ENCODE assay signal across 9 cellular contexts in genomic region chr6:43669050-43669921, GRCh38. TPM values are rescaled to one million over a fixed set of nuclear protein-coding genes. Genes with fewer than 3 reads are reported as not detected.
DNase-seq lines count a peak whose midpoint lies in the region; ATAC-seq, FAIRE-seq and TF ChIP-seq lines count a peak whose summit lies in the region.
"Had no signal": no experiment of that assay in that cellular context is flagged by ENCODE, and none has a peak within 500 bp of the region (broad histone marks: within the 10 kb centered on the region; RNA-seq: fewer than 3 reads in every experiment).

No MANE protein-coding gene starts in this region.

- H3K9me3 ChIP-seq in K562 (replicated peaks; ENCODE audit: control insufficient read depth, insufficient read depth, low read depth, low read length) (no peaks in the 10 kb centered on the region), left lung (no peaks in the 10 kb centered on the region), testis (no peaks in the 10 kb centered on the region)

- no peaks in the 10 kb centered on the region for H3K79me2 ChIP-seq in K562 (ENCODE audit: control insufficient read depth, insufficient read depth, low read length)

- H3K4me1 ChIP-seq in K562 (replicated peaks in 1 of 2; ENCODE audit: control insufficient read depth in 2 of 2, insufficient read depth in 2 of 2, low read length in 2 of 2) = peaks cover 40 to 42% of the 10 kb centered on the region in 2 experiments
- peaks cover 27 to 38% of the 10 kb centered on the region in 2 donors for H3K4me1 ChIP-seq in left lung
- peaks cover 36% of the 10 kb centered on the region for H3K4me1 ChIP-seq in testis

- no peaks in the 10 kb centered on the region; a peak in 1 of 5 replicates for H3K27me3 ChIP-seq in K562 (ENCODE audit: control insufficient read depth in 2 of 2, insufficient read depth in 2 of 2, low read length in 2 of 2)
- H3K27me3 ChIP-seq in left lung = no peaks in the 10 kb centered on the region
- H3K27me3 ChIP-seq in testis = no peaks in the 10 kb centered on the region

- peak overlapping the region in 1 of 2 experiments; percentile 83; a peak in 2 of 4 replicates for H3K9ac ChIP-seq in K562 (ENCODE audit: insufficient read depth in 1 of 2, low read depth in 2 of 2, low read length in 2 of 2)

- CTCF ChIA-PET in K562 (lab: Yijun Ruan, JAX; ENCODE audit: low intra/inter-chr PET ratio) = interaction anchor here (0.7 to 3.0 kb wide), 3 partner anchors 100 to 410 kb away, joined by 3 to 19 read pairs (median 11); partner anchors contain the start of gene VEGFA

- 49% methylated on average over 15 of the region's 15 CpGs for WGBS in K562 (ENCODE audit: insufficient coverage, low coverage, missing lambda C conversion rate)
- WGBS in testis, 2 donors = 29 to 79% methylated on average over 9 to 13 of the region's 15 CpGs

- peak overlapping the region; percentile 6; the same call in 1 of the 2 replicates for H3K4me2 ChIP-seq in K562 (ENCODE audit: insufficient read depth, low read length)

- no peaks in the 10 kb centered on the region; the same call in 1 of the 2 replicates for H4K20me1 ChIP-seq in K562 (replicated peaks; ENCODE audit: control insufficient read depth, insufficient read depth, low read length)

- no peak for TF ChIP-seq EP300 in K562 (IDR thresholded peaks at IDR 0.05; ENCODE audit: low read length)

- no peak; a peak in 1 of 6 replicates for TF ChIP-seq CTCF in K562 (IDR thresholded peaks at IDR 0.05 in 2 of 3, conservative IDR thresholded peaks at IDR 0.05 in 1 of 3; ENCODE audit: insufficient read depth in 2 of 3, low read depth in 1 of 3, low read length in 3 of 3)
- no peak for TF ChIP-seq CTCF in left lung (IDR thresholded peaks at IDR 0.05)
- no peak for TF ChIP-seq CTCF in testis (IDR thresholded peaks at IDR 0.05)

- no peak for FAIRE-seq in K562 (lab: Jason Lieb, UNC)
- FAIRE-seq: A204.1 had no signal

- H3K27ac ChIP-seq in K562 (ENCODE audit: extremely low read depth, low read depth, low read length) = peak overlapping the region; percentile 58; the same call in 2 of the 3 replicates
- H3K27ac ChIP-seq in left lung = peak overlapping the region; percentile 23 to 63
- H3K27ac ChIP-seq in testis = peak overlapping the region in 1 of 2 donors; percentile 20

- H2AFZ ChIP-seq in K562 (ENCODE audit: low read depth, low read length) = no peak overlapping the region

- H3K9me1 ChIP-seq in K562 (ENCODE audit: control insufficient read depth, insufficient read depth, low read length) = peaks cover 12% of the 10 kb centered on the region

- no TSS peak for BruUV-seq in K562 (replicated peaks; lab: Mats Ljungman, UMichigan)

- TF ChIP-seq POLR2A in K562 (conservative IDR thresholded peaks at IDR 0.05) = peak; percentile 31
- TF ChIP-seq POLR2A in testis (IDR thresholded peaks at IDR 0.05) = no peak

- no peak for TF ChIP-seq RAD21 in K562 (CRISPR knock-in tag; conservative IDR thresholded peaks at IDR 0.05 in 1 of 2, IDR thresholded peaks at IDR 0.05 in 1 of 2)

- H3K36me3 ChIP-seq in K562 (ENCODE audit: control insufficient read depth, insufficient read depth, low read length) = peaks cover 39% of the 10 kb centered on the region
- H3K36me3 ChIP-seq in left lung = peaks cover 0 to 40% of the 10 kb centered on the region in 2 donors
- no peaks in the 10 kb centered on the region for H3K36me3 ChIP-seq in testis (ENCODE audit: low read depth, missing control alignments)

- no peak overlapping the region for H3K4me3 ChIP-seq in K562
- no peak overlapping the region for H3K4me3 ChIP-seq in left lung
- H3K4me3 ChIP-seq in testis = no peak overlapping the region

- POLR2A ChIA-PET in K562 (lab: Yijun Ruan, JAX) = interaction anchor here (0.5 to 6.0 kb wide), 24 partner anchors 8 to 586 kb away, joined by 3 to 32 read pairs (median 4); partner anchors contain the start of genes GTPBP2, MRPS18A, RSPH9 and VEGFA

- intact Hi-C loops in K562 (cut with micrococcal nuclease) (loop anchor here (5.0 to 10.0 kb wide), 4 partner anchors 42 to 283 kb away; partner anchors contain the start of genes GTPBP2 and VEGFA), left lung (cut with DNase I) (loop anchor here in 1 of 2 donors (5.0 kb wide), 2 partner anchors 103 to 408 kb away; partner anchors contain the start of gene VEGFA), testis (cut with DNase I; ENCODE audit: low total_unique reads) (loop anchor here (10.0 kb wide), 2 partner anchors 96 to 406 kb away; no protein-coding TSS in a partner anchor)

- ATAC-seq in K562 (peak; percentile 14), left lung (peak; percentile 27)

- DNase-seq in DMS 273 (lab: John Stamatoyannopoulos, UW; ENCODE audit: unreplicated experiment) (peak; percentile 45), DMS 273 treated with DMSO at 0.1 percent for 48 hours (lab: John Stamatoyannopoulos, UW) (no peak), K562 (ENCODE audit: extremely low read depth in 1 of 4, low spot score in 3 of 4) (peak in 1 of 4 experiments; percentile 40), left lung (no peak), testis (peak; percentile 72), DMS153 (lab: John Stamatoyannopoulos, UW) (no peak), HuH-7.5 (ENCODE audit: low spot score) (no peak)
- DNase-seq in activated CD4-positive, CD25-positive, alpha-beta regulatory T cell treated with anti-CD3 and anti-CD28 coated beads, Interleukin-2, amount 50 U/mL, for 72 hours = no peak

- in situ Hi-C loops in K562 (cut with MboI) = loop anchor here (5.0 kb wide), 2 partner anchors 103 to 408 kb away; partner anchors contain the start of gene VEGFA

RNA-seq across cellular contexts. Expression of gene MRPS18A, which starts 18.3 kb away (rescaled TPM):
- total RNA-seq in K562 (2011; cell fraction: chromatin; rRNA removed; ENCODE audit: low replicate concordance) = 30.9 and 95.8 TPM in 2 replicates
- 81.3 and 96.7 TPM in 2 replicates for total RNA-seq in K562 (2011; cell fraction: nucleolus; rRNA removed)
- total RNA-seq in K562 (2011; cell fraction: nucleoplasm; rRNA removed) = 48.8 and 57.7 TPM in 2 replicates
- total RNA-seq in K562 (2014; rRNA removed) (130 and 161 TPM in 2 replicates), K562 (2014; rRNA removed; fragmentation: Illumina TruSeq; extraction: Trizol) (63.9 and 87.5 TPM in 2 replicates), K562 (2015; rRNA removed; fragmentation: Illumina TruSeq; extraction: Trizol) (115 and 119 TPM in 2 replicates), K562 (2021) (102 and 104 TPM in 2 replicates), left lung (10 to 100 TPM; 27.0 to 32.5 TPM), testis (10 to 100 TPM; 37.5 to 48.6 TPM)
- polyA plus RNA-seq in K562 (2011; rRNA removed) (104 and 112 TPM in 2 replicates), K562 (2014; fragmentation: Illumina TruSeq; extraction: Trizol) (159 and 185 TPM in 2 replicates), K562 (2014; fragmentation: Nextera tagmentation; extraction: Ambion mirVana) (100 to 1,000 TPM; 204 to 243 TPM), K562 (2014; rRNA removed) (125 and 133 TPM in 2 replicates), testis (ENCODE audit: insufficient read depth, low read depth, low replicate concordance) (63.0 TPM)
- polyA plus RNA-seq in K562 (2011; cell fraction: cytosol; rRNA removed) = 155 and 252 TPM in 2 replicates
- 54.3 and 56.2 TPM in 2 replicates for polyA plus RNA-seq in K562 (2011; cell fraction: nucleus; rRNA removed)
- 113 and 127 TPM in 2 replicates for polyA plus RNA-seq in K562 (2012)
- polyA minus RNA-seq in K562 (2011; rRNA and poly(A)+ RNA removed) = 78.1 and 100 TPM in 2 replicates
- polyA minus RNA-seq in K562 (2011; cell fraction: cytosol; rRNA and poly(A)+ RNA removed) = 41.0 and 52.2 TPM in 2 replicates
- 41.9 and 47.8 TPM in 2 replicates for polyA minus RNA-seq in K562 (2011; cell fraction: nucleus; rRNA and poly(A)+ RNA removed)

RNA-seq across cellular contexts. Expression of gene RSPH9, which starts 24.4 kb away (rescaled TPM):
- 0.32 TPM in 1 of 2 replicates, not detected in the other for total RNA-seq in K562 (2011; cell fraction: chromatin; rRNA removed; ENCODE audit: low replicate concordance)
- total RNA-seq in K562 (2011; cell fraction: nucleolus; rRNA removed) = 0.17 TPM in 1 of 2 replicates, not detected in the other
- total RNA-seq in K562 (2011; cell fraction: nucleoplasm; rRNA removed) = 0.22 and 0.38 TPM in 2 replicates
- total RNA-seq in K562 (2014; rRNA removed) (0.05 TPM in 1 of 2 replicates, not detected in the other), K562 (2014; rRNA removed; fragmentation: Illumina TruSeq; extraction: Trizol) (not detected in 2 replicates), K562 (2015; rRNA removed; fragmentation: Illumina TruSeq; extraction: Trizol) (not detected in 2 replicates), K562 (2021) (not detected in 2 replicates), left lung (1 to 10 TPM in 1 of 2 donors, under 1 TPM in 1; 0.32 to 1.9 TPM), testis (1 to 10 TPM; 6.1 to 8.3 TPM)
- polyA plus RNA-seq in K562 (2011; rRNA removed) (0.04 TPM in 1 of 2 replicates, not detected in the other), K562 (2014; fragmentation: Illumina TruSeq; extraction: Trizol) (not detected in 2 replicates), K562 (2014; fragmentation: Nextera tagmentation; extraction: Ambion mirVana) (under 1 TPM; 0.39 to 0.60 TPM), K562 (2014; rRNA removed) (not detected in 2 replicates), testis (ENCODE audit: insufficient read depth, low read depth, low replicate concordance) (22.8 TPM)
- not detected in 2 replicates for polyA plus RNA-seq in K562 (2011; cell fraction: cytosol; rRNA removed)
- 0.04 TPM in 1 of 2 replicates, not detected in the other for polyA plus RNA-seq in K562 (2011; cell fraction: nucleus; rRNA removed)
- 0.40 and 0.49 TPM in 2 replicates for polyA plus RNA-seq in K562 (2012)
- 0.11 and 0.15 TPM in 2 replicates for polyA minus RNA-seq in K562 (2011; rRNA and poly(A)+ RNA removed)
- polyA minus RNA-seq in K562 (2011; cell fraction: cytosol; rRNA and poly(A)+ RNA removed) = not detected in 2 replicates
- 0.22 TPM in 1 of 2 replicates, not detected in the other for polyA minus RNA-seq in K562 (2011; cell fraction: nucleus; rRNA and poly(A)+ RNA removed)

RNA-seq across cellular contexts. Expression of gene MAD2L1BP, which starts 33.6 kb away (rescaled TPM):
- 89.9 and 155 TPM in 2 replicates for total RNA-seq in K562 (2011; cell fraction: chromatin; rRNA removed; ENCODE audit: low replicate concordance)
- 95.9 and 115 TPM in 2 replicates for total RNA-seq in K562 (2011; cell fraction: nucleolus; rRNA removed)
- total RNA-seq in K562 (2011; cell fraction: nucleoplasm; rRNA removed) = 87.8 and 100 TPM in 2 replicates
- 69.7 and 78.1 TPM in 2 replicates for total RNA-seq in K562 (2014; rRNA removed)
- 73.8 and 76.7 TPM in 2 replicates for total RNA-seq in K562 (2014; rRNA removed; fragmentation: Illumina TruSeq; extraction: Trizol)
- total RNA-seq in K562 (2015; rRNA removed; fragmentation: Illumina TruSeq; extraction: Trizol) = 73.2 and 75.1 TPM in 2 replicates
- 71.5 and 77.4 TPM in 2 replicates for total RNA-seq in K562 (2021)
- 120 TPM in 2 replicates for polyA plus RNA-seq in K562 (2011; rRNA removed)
- polyA plus RNA-seq in K562 (2011; cell fraction: cytosol; rRNA removed) = 173 and 183 TPM in 2 replicates
- polyA plus RNA-seq in K562 (2011; cell fraction: nucleus; rRNA removed) = 62.0 and 78.0 TPM in 2 replicates
- polyA plus RNA-seq in K562 (2012) = 49.6 and 65.4 TPM in 2 replicates
- polyA plus RNA-seq in K562 (2014; fragmentation: Illumina TruSeq; extraction: Trizol) = 113 and 116 TPM in 2 replicates
- 100 to 1,000 TPM; 241 to 321 TPM for polyA plus RNA-seq in K562 (2014; fragmentation: Nextera tagmentation; extraction: Ambion mirVana)
- polyA plus RNA-seq in K562 (2014; rRNA removed) = 102 and 111 TPM in 2 replicates
- 73.9 and 74.5 TPM in 2 replicates for polyA minus RNA-seq in K562 (2011; rRNA and poly(A)+ RNA removed)
- polyA minus RNA-seq in K562 (2011; cell fraction: cytosol; rRNA and poly(A)+ RNA removed) = 33.5 and 38.0 TPM in 2 replicates
- 18.2 and 39.4 TPM in 2 replicates for polyA minus RNA-seq in K562 (2011; cell fraction: nucleus; rRNA and poly(A)+ RNA removed)
- total RNA-seq in left lung = 10 to 100 TPM; 19.3 to 24.6 TPM
- 10 to 100 TPM; 40.5 to 42.4 TPM for total RNA-seq in testis
- polyA plus RNA-seq in testis (ENCODE audit: insufficient read depth, low read depth, low replicate concordance) = 38.3 TPM

RNA-seq across cellular contexts. Expression of gene GTPBP2, which starts 40.2 kb away (rescaled TPM):
- 558 and 907 TPM in 2 replicates for total RNA-seq in K562 (2011; cell fraction: chromatin; rRNA removed; ENCODE audit: low replicate concordance)
- 446 and 460 TPM in 2 replicates for total RNA-seq in K562 (2011; cell fraction: nucleolus; rRNA removed)
- 547 and 636 TPM in 2 replicates for total RNA-seq in K562 (2011; cell fraction: nucleoplasm; rRNA removed)
- 111 and 127 TPM in 2 replicates for total RNA-seq in K562 (2014; rRNA removed)
- total RNA-seq in K562 (2014; rRNA removed; fragmentation: Illumina TruSeq; extraction: Trizol) = 92.5 and 99.4 TPM in 2 replicates
- total RNA-seq in K562 (2015; rRNA removed; fragmentation: Illumina TruSeq; extraction: Trizol) = 68.8 and 71.1 TPM in 2 replicates
- 121 and 162 TPM in 2 replicates for total RNA-seq in K562 (2021)
- 184 and 259 TPM in 2 replicates for polyA plus RNA-seq in K562 (2011; rRNA removed)
- 167 and 217 TPM in 2 replicates for polyA plus RNA-seq in K562 (2011; cell fraction: cytosol; rRNA removed)
- 1,016 and 1,080 TPM in 2 replicates for polyA plus RNA-seq in K562 (2011; cell fraction: nucleus; rRNA removed)
- 101 and 429 TPM in 2 replicates for polyA plus RNA-seq in K562 (2012)
- 162 and 169 TPM in 2 replicates for polyA plus RNA-seq in K562 (2014; fragmentation: Illumina TruSeq; extraction: Trizol)
- polyA plus RNA-seq in K562 (2014; fragmentation: Nextera tagmentation; extraction: Ambion mirVana) = 10 to 100 TPM; 48.4 to 60.9 TPM
- 171 and 196 TPM in 2 replicates for polyA plus RNA-seq in K562 (2014; rRNA removed)
- polyA minus RNA-seq in K562 (2011; rRNA and poly(A)+ RNA removed) = 87.3 and 97.4 TPM in 2 replicates
- 46.5 and 62.7 TPM in 2 replicates for polyA minus RNA-seq in K562 (2011; cell fraction: cytosol; rRNA and poly(A)+ RNA removed)
- polyA minus RNA-seq in K562 (2011; cell fraction: nucleus; rRNA and poly(A)+ RNA removed) = 121 and 183 TPM in 2 replicates
- total RNA-seq in left lung = 10 to 100 TPM; 58.6 to 73.0 TPM
- total RNA-seq in testis = 10 to 100 TPM; 59.5 to 64.7 TPM
- 59.0 TPM for polyA plus RNA-seq in testis (ENCODE audit: insufficient read depth, low read depth, low replicate concordance)

Comparison
In these comparisons a context has a peak if more than half of its experiments do, and no peak if none do; other contexts are left out.
1. DNase-seq: peak in DMS 273 (single experiment) and testis (single experiment); none in DMS 273 treated with DMSO at 0.1 percent for 48 hours (single experiment), left lung (0 of 2), activated CD4-positive, CD25-positive, alpha-beta regulatory T cell treated with anti-CD3 and anti-CD28 coated beads, Interleukin-2, amount 50 U/mL, for 72 hours (single experiment), DMS153 (single experiment) and HuH-7.5 (single experiment).